18 cellular contexts compared by ENCODE assay signal in the genomic region with DNA sequence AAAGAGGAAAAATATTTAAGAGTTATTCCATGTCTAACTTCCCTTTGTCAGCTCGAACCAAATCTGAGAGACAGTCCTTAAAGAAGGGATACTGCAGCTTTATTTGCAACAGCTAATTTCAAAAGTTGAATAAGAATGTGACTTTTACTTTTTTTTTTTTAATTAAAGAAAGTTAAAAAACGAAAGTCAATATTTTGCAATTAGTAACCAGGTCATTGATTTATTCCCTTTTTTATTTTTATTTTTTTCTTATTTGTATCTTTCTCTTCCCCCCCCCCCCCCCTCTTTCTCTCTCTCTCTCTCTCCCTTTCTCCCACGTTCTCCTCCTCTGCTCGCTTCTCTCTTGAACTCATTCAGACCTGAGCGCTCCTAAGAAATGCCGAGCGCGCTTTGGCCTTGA.
DNase-seq lines count a peak whose midpoint lies in the region; ATAC-seq, FAIRE-seq and TF ChIP-seq lines count a peak whose summit lies in the region.
"Had no signal": no experiment of that assay in that cellular context is flagged by ENCODE, and none has a peak within 500 bp of the region (broad histone marks: within the 10 kb centered on the region; RNA-seq: fewer than 3 reads in every experiment).

No MANE protein-coding gene starts in this region.

- H3K9me3 Mint-ChIP-seq in GM23338 (no peaks in the 10 kb centered on the region), WTC11 (no peaks in the 10 kb centered on the region), endodermal cell (no peaks in the 10 kb centered on the region)
- H3K9me3 Mint-ChIP-seq: CD4-positive, alpha-beta memory T cell had no signal

- H4K20me1 ChIP-seq in GM23338 (replicated peaks; ENCODE audit: insufficient read depth), result peaks cover 23% of the 10 kb centered on the region

- H3K4me1 Mint-ChIP-seq in GM23338, result peaks cover 52% of the 10 kb centered on the region
- H3K4me1 Mint-ChIP-seq in WTC11, result peaks cover 56% of the 10 kb centered on the region
- peaks cover 25% of the 10 kb centered on the region for H3K4me1 Mint-ChIP-seq in endodermal cell
- H3K4me1 Mint-ChIP-seq: CD4-positive, alpha-beta memory T cell had no signal

- CTCF ChIA-PET in WTC11 (lab: Charles Lee), result no interaction called here

- H3K4me3 Mint-ChIP-seq in GM23338, result no peak overlapping the region
- no peak overlapping the region for H3K4me3 Mint-ChIP-seq in WTC11
- H3K4me3 Mint-ChIP-seq in endodermal cell, result no peak overlapping the region
- H3K4me3 Mint-ChIP-seq: CD14-positive monocyte; CD4-positive, alpha-beta memory T cell had no signal

- 85 to 97% methylated on average over 4 to 7 of the region's 8 CpGs for WGBS in endodermal cell (ENCODE audit: insufficient coverage in 1 of 2, insufficient read length in 1 of 2), 2 experiments
- whole genome bisulfite sequencing in pancreas, 2 donors, result 85 to 87% methylated on average over 8 of the region's 8 CpGs

- H3K9me3 ChIP-seq in endodermal cell (ENCODE audit: control insufficient read depth, low read length) (no peaks in the 10 kb centered on the region), pancreas (no peaks in the 10 kb centered on the region), upper lobe of right lung (no peaks in the 10 kb centered on the region), left lung (no peaks in the 10 kb centered on the region)
- H3K9me3 ChIP-seq: BLaER1 had no signal

- FAIRE-seq in pancreas (lab: Jason Lieb, UNC), result peak; percentile 54
- FAIRE-seq: GM12892, GM18507, H54 had no signal

- H3K27me3 Mint-ChIP-seq in GM23338 (ENCODE audit: insufficient read depth, low read depth, poor library complexity) (peaks cover 18% of the 10 kb centered on the region), WTC11 (ENCODE audit: low read depth) (no peaks in the 10 kb centered on the region), endodermal cell (ENCODE audit: insufficient read depth) (no peaks in the 10 kb centered on the region)
- H3K27me3 Mint-ChIP-seq: CD4-positive, alpha-beta memory T cell had no signal

- H2AFZ ChIP-seq in GM23338, result no peak overlapping the region
- H2AFZ ChIP-seq: GM23248 had no signal

- DNase-seq in GM23338 (ENCODE audit: low spot score) (no peak), WTC11 (ENCODE audit: low spot score) (no peak), endodermal cell (no peak), pancreas (no peak), upper lobe of right lung (no peak), NCI-H2029 (lab: John Stamatoyannopoulos, UW) (no peak), left lung (no peak)
- DNase-seq: 8988T; CD4-positive, alpha-beta memory T cell; DMS153; DMS79; GDM1; GM23248 had no signal

- POLR2A ChIA-PET in WTC11 (lab: Charles Lee), result interaction anchor here (0.6 kb wide), 1 partner anchor 251 kb away, joined by 3 read pairs; no protein-coding TSS in a partner anchor

- H3K36me3 Mint-ChIP-seq in GM23338 (ENCODE audit: low read depth) (peaks cover 82% of the 10 kb centered on the region), WTC11 (peaks cover 54% of the 10 kb centered on the region), endodermal cell (ENCODE audit: low read depth) (peaks cover 85% of the 10 kb centered on the region)

- H3K36me3 ChIP-seq in GM23338 (ENCODE audit: insufficient read depth), result peaks cover 47% of the 10 kb centered on the region
- H3K36me3 ChIP-seq in endodermal cell (ENCODE audit: control insufficient read depth, insufficient read depth, low read length), result peaks cover 98% of the 10 kb centered on the region
- H3K36me3 ChIP-seq in pancreas, result peaks cover 0 to 26% (median under 1%) of the 10 kb centered on the region in 3 donors
- H3K36me3 ChIP-seq in upper lobe of right lung, result peaks cover 49% of the 10 kb centered on the region
- peaks cover 0 to 56% of the 10 kb centered on the region in 2 donors for H3K36me3 ChIP-seq in left lung

- H3K4me1 ChIP-seq in GM23338 (ENCODE audit: insufficient read depth) (peaks cover 66% of the 10 kb centered on the region), endodermal cell (ENCODE audit: control insufficient read depth, insufficient read depth, low read length) (no peaks in the 10 kb centered on the region), pancreas (no peaks in the 10 kb centered on the region), upper lobe of right lung (no peaks in the 10 kb centered on the region), left lung (peaks cover 0 to 11% of the 10 kb centered on the region in 2 donors)
- H3K4me1 ChIP-seq: BLaER1 had no signal

- peak overlapping the region; percentile 79; the same call in 1 of the 2 replicates for H3K27ac Mint-ChIP-seq in GM23338
- peak overlapping the region; percentile 85 for H3K27ac Mint-ChIP-seq in WTC11
- peak overlapping the region; percentile 53 for H3K27ac Mint-ChIP-seq in endodermal cell
- H3K27ac Mint-ChIP-seq: CD4-positive, alpha-beta memory T cell had no signal

- H3K4me2 ChIP-seq in GM23338, result no peak overlapping the region
- H3K4me2 ChIP-seq: BLaER1 had no signal

- H3F3A ChIP-seq in GM23338 (replicated peaks; ENCODE audit: low read depth), result 0 out of 2 replicates have a peak, but pooled peaks cover 11% of the 10 kb centered on the region

- intact Hi-C loops in pancreas (cut with DNase I) (no loop called here), upper lobe of right lung (cut with DNase I) (no loop called here), left lung (cut with DNase I) (no loop called here)

- H3K4me3 ChIP-seq in GM23338 (no peak overlapping the region), endodermal cell (ENCODE audit: low read length) (no peak overlapping the region), pancreas (no peak overlapping the region), upper lobe of right lung (no peak overlapping the region), left lung (no peak overlapping the region)
- H3K4me3 ChIP-seq: BLaER1, GM23248 had no signal

- no peak for TF ChIP-seq CTCF in GM23338 (conservative IDR thresholded peaks at IDR 0.05; ENCODE audit: low read depth in 2 of 2)
- TF ChIP-seq CTCF in WTC11 (IDR thresholded peaks at IDR 0.05), result no peak
- no peak for TF ChIP-seq CTCF in endodermal cell (conservative IDR thresholded peaks at IDR 0.05)
- no peak for TF ChIP-seq CTCF in pancreas (IDR thresholded peaks at IDR 0.05)
- TF ChIP-seq CTCF in upper lobe of right lung (IDR thresholded peaks at IDR 0.05), result no peak
- no peak for TF ChIP-seq CTCF in left lung (IDR thresholded peaks at IDR 0.05)

- no peak overlapping the region for H3K9ac ChIP-seq in endodermal cell (ENCODE audit: extremely low read depth, low read length, poor library complexity, severe bottlenecking)
- H3K9ac ChIP-seq: BLaER1, GM23248 had no signal

- no peaks in the 10 kb centered on the region for H3K9me2 ChIP-seq in GM23338 (ENCODE audit: insufficient read depth)

- H3K27me3 ChIP-seq in GM23338 (ENCODE audit: insufficient read depth) (no peaks in the 10 kb centered on the region), endodermal cell (ENCODE audit: control insufficient read depth, insufficient read depth, low read length, poor library complexity, severe bottlenecking) (no peaks in the 10 kb centered on the region), pancreas (no peaks in the 10 kb centered on the region), upper lobe of right lung (no peaks in the 10 kb centered on the region), left lung (no peaks in the 10 kb centered on the region)
- H3K27me3 ChIP-seq: BLaER1 had no signal

- peak overlapping the region; percentile 53; the same call in 1 of the 2 replicates for H3K27ac ChIP-seq in GM23338 (ENCODE audit: low read depth)
- no peak overlapping the region for H3K27ac ChIP-seq in endodermal cell (ENCODE audit: low read depth, low read length)
- H3K27ac ChIP-seq in pancreas, result no peak overlapping the region
- H3K27ac ChIP-seq in upper lobe of right lung, result no peak overlapping the region
- H3K27ac ChIP-seq in left lung, result no peak overlapping the region
- H3K27ac ChIP-seq: BLaER1, GM23248 had no signal

- ATAC-seq in GM23338 (no peak), WTC11 (no peak), pancreas (no peak), upper lobe of right lung (no peak), left lung (no peak)

- no peaks in the 10 kb centered on the region for H3K79me2 ChIP-seq in GM23338 (replicated peaks; ENCODE audit: insufficient read depth)

TF ChIP-seq in GM23338, 12 proteins besides CTCF, POLR2A, EP300 and RAD21:
- no peak for TF ChIP-seq ZNF331 (CRISPR knock-in tag; IDR thresholded peaks at IDR 0.05; ENCODE audit: low read depth)
- TF ChIP-seq POLR2AphosphoS5 (IDR thresholded peaks at IDR 0.05; ENCODE audit: low read depth), result no peak
- no peak for TF ChIP-seq EZH2phosphoT487 (IDR thresholded peaks at IDR 0.05; ENCODE audit: unreplicated experiment)
TF ChIP-seq in GM23338: peak in this region for 0.

TF ChIP-seq in WTC11, 78 proteins besides CTCF, POLR2A, EP300 and RAD21 (continues in another document):
- no peak for TF ChIP-seq HMGA2 (CRISPR knock-in tag; IDR thresholded peaks at IDR 0.05)
- TF ChIP-seq OVOL2 (CRISPR knock-in tag; IDR thresholded peaks at IDR 0.05; ENCODE audit: borderline replicate concordance), result no peak
- no peak for TF ChIP-seq ZNF232 (CRISPR knock-in tag; IDR thresholded peaks at IDR 0.05)
- TF ChIP-seq ATF3 (CRISPR knock-in tag; conservative IDR thresholded peaks at IDR 0.05), result no peak
- no peak for TF ChIP-seq ZNF671 (CRISPR knock-in tag; IDR thresholded peaks at IDR 0.05)
- TF ChIP-seq FOXJ3 (CRISPR knock-in tag; IDR thresholded peaks at IDR 0.05; ENCODE audit: borderline replicate concordance), result no peak
- TF ChIP-seq GRHL2 (CRISPR knock-in tag; IDR thresholded peaks at IDR 0.05; ENCODE audit: insufficient replicate concordance, severe bottlenecking), result no peak
